ENCODE assay signal across 13 cellular contexts in the genomic region with DNA sequence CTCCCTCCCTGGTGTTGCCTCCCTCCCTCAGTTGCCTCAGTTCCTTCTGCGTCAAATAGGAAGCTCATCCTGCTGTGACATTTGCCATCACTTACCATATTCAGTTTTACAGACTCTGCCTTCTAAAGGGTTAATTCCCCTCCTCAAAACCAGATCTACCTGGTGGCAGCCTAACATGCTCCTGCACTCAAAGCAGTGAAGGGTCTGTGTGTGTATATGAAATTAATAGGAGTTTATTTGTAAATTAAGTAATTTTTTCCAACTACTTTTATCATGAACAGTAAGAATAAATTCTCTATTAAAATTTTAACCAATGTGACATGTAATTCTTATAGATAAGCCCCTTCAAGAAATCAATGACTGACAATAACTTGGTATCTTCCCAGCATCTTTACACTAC.
DNase-seq lines count a peak whose midpoint lies in the region; ATAC-seq, FAIRE-seq and TF ChIP-seq lines count a peak whose summit lies in the region.
"Had no signal": no experiment of that assay in that cellular context is flagged by ENCODE, and none has a peak within 500 bp of the region (broad histone marks: within the 10 kb centered on the region; RNA-seq: fewer than 3 reads in every experiment).

No MANE protein-coding gene starts in this region.

- no peaks in the 10 kb centered on the region; the same call in 1 of the 2 replicates for H3K36me3 Mint-ChIP-seq in WTC11

- no peaks in the 10 kb centered on the region for H3K4me1 ChIP-seq in DOHH2 (ENCODE audit: control insufficient read depth, low read length)

- H3K27me3 Mint-ChIP-seq in WTC11 (ENCODE audit: low read depth) = no peaks in the 10 kb centered on the region
- H3K27me3 Mint-ChIP-seq: activated CD8-positive, alpha-beta T cell treated with anti-CD3 and anti-CD28 coated beads for 36 hours had no signal

- no peak for DNase-seq in WTC11 (ENCODE audit: low spot score)
- DNase-seq in hepatic stellate cell (ENCODE audit: low spot score) = peak; percentile 28
- DNase-seq in NOMO-1 treated with DMSO at 0.1 percent for 48 hours (lab: John Stamatoyannopoulos, UW; ENCODE audit: unreplicated experiment) = no peak
- no peak for DNase-seq in NCI-H748 treated with DMSO at 0.1 percent for 48 hours (lab: John Stamatoyannopoulos, UW)
- DNase-seq in anterior cingulate cortex (lab: John Stamatoyannopoulos, UW) = no peak
- no peak for DNase-seq in KG1 (lab: John Stamatoyannopoulos, UW)
- DNase-seq: activated CD8-positive, alpha-beta T cell treated with anti-CD3 and anti-CD28 coated beads for 36 hours; GM23248; NCI-H446 treated with DMSO at 0.1 percent for 48 hours had no signal

- H3K9me3 Mint-ChIP-seq in WTC11 = no peaks in the 10 kb centered on the region
- H3K9me3 Mint-ChIP-seq: activated CD8-positive, alpha-beta T cell treated with anti-CD3 and anti-CD28 coated beads for 36 hours; activated T-helper 2 cell treated with anti-CD3 and anti-CD28 coated beads, Interferon-gamma antibody, Interleukin-2, Interleukin-4, amounts not matched to agents 10 μg/mL and 5 μg/mL and 100 μg/mL, durations not matched to agents 14 hours and 24 hours and 36 hours had no signal

- no peaks in the 10 kb centered on the region for H3K9me3 ChIP-seq in DOHH2 (ENCODE audit: control insufficient read depth, insufficient read depth, low read length)

- no peaks in the 10 kb centered on the region for H3K36me3 ChIP-seq in DOHH2 (ENCODE audit: control insufficient read depth, low read length)

- POLR2A ChIA-PET in WTC11 (lab: Charles Lee) = no interaction called here

- H3F3A ChIP-seq in DOHH2 (ENCODE audit: control insufficient read depth, insufficient read depth) = no peaks in the 10 kb centered on the region

- TF ChIP-seq CTCF in DOHH2 (IDR thresholded peaks at IDR 0.05; ENCODE audit: low read depth, low read length, poor library complexity, severe bottlenecking) = peak; percentile 47
- TF ChIP-seq CTCF in WTC11 (IDR thresholded peaks at IDR 0.05) = peak; percentile 26

- H3K79me2 ChIP-seq in DOHH2 (ENCODE audit: control insufficient read depth, low read length) = no peaks in the 10 kb centered on the region

- peak; percentile 23 for FAIRE-seq in A204.1 (lab: Jason Lieb, UNC)
- FAIRE-seq: TTC549 had no signal

- no peak overlapping the region for H3K27ac Mint-ChIP-seq in WTC11
- H3K27ac Mint-ChIP-seq: activated CD8-positive, alpha-beta T cell treated with anti-CD3 and anti-CD28 coated beads for 36 hours; activated T-helper 2 cell treated with anti-CD3 and anti-CD28 coated beads, Interferon-gamma antibody, Interleukin-2, Interleukin-4, amounts not matched to agents 10 μg/mL and 5 μg/mL and 100 μg/mL, durations not matched to agents 14 hours and 24 hours and 36 hours had no signal

- no peaks in the 10 kb centered on the region for H3K9me2 ChIP-seq in DOHH2 (replicated peaks; ENCODE audit: control insufficient read depth, low read length)

- peak; percentile 39; the same call in 1 of the 2 replicates for ATAC-seq in WTC11
- ATAC-seq: activated CD8-positive, alpha-beta T cell treated with anti-CD3 and anti-CD28 coated beads for 36 hours had no signal

- H4K20me1 ChIP-seq in DOHH2 (ENCODE audit: control insufficient read depth, insufficient read depth, low read depth, low read length) = no peaks in the 10 kb centered on the region

- H3K4me1 Mint-ChIP-seq in WTC11 = peaks cover 13% of the 10 kb centered on the region

- no peak overlapping the region for H3K4me3 ChIP-seq in DOHH2 (ENCODE audit: low read length)
- H3K4me3 ChIP-seq: GM23248 had no signal

- H3K4me3 Mint-ChIP-seq in WTC11 = no peak overlapping the region
- H3K4me3 Mint-ChIP-seq: activated CD8-positive, alpha-beta T cell treated with anti-CD3 and anti-CD28 coated beads for 36 hours had no signal

- H3K27me3 ChIP-seq in DOHH2 (ENCODE audit: control insufficient read depth, low read length) = no peaks in the 10 kb centered on the region

- CTCF ChIA-PET in WTC11 (lab: Charles Lee) = interaction anchor here (0.6 to 2.3 kb wide), 10 partner anchors 9 to 205 kb away, joined by 3 to 16 read pairs (median 4); partner anchors contain the start of gene INSYN2A

- H3K4me2 ChIP-seq in DOHH2 (ENCODE audit: low read length) = no peak overlapping the region

- H3K27ac ChIP-seq in DOHH2 (ENCODE audit: low read depth, low read length) = no peak overlapping the region
- H3K27ac ChIP-seq: GM23248 had no signal

TF ChIP-seq in WTC11, 78 proteins besides CTCF, POLR2A, EP300 and RAD21 (continues in another document):
- TF ChIP-seq CBFB (CRISPR knock-in tag; IDR thresholded peaks at IDR 0.05; ENCODE audit: low read depth) (no peak), GRHL2 (CRISPR knock-in tag; IDR thresholded peaks at IDR 0.05; ENCODE audit: insufficient replicate concordance, severe bottlenecking) (no peak), PREB (CRISPR knock-in tag; IDR thresholded peaks at IDR 0.05; ENCODE audit: borderline replicate concordance) (no peak), ZSCAN18 (CRISPR knock-in tag; IDR thresholded peaks at IDR 0.05) (no peak), PRDM15 (CRISPR knock-in tag; IDR thresholded peaks at IDR 0.05) (no peak), IRF2 (CRISPR knock-in tag; IDR thresholded peaks at IDR 0.05; ENCODE audit: borderline replicate concordance, low read depth) (no peak), TCF7 (CRISPR knock-in tag; IDR thresholded peaks at IDR 0.05; ENCODE audit: low read depth) (no peak), OVOL2 (CRISPR knock-in tag; IDR thresholded peaks at IDR 0.05; ENCODE audit: borderline replicate concordance) (no peak)
- TF ChIP-seq, protein P1, sequence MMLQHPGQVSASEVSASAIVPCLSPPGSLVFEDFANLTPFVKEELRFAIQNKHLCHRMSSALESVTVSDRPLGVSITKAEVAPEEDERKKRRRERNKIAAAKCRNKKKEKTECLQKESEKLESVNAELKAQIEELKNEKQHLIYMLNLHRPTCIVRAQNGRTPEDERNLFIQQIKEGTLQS (CRISPR knock-in tag; conservative IDR thresholded peaks at IDR 0.05) = no peak
